Comparison of ENCODE assay signal across 9 cellular contexts in the genomic region with DNA sequence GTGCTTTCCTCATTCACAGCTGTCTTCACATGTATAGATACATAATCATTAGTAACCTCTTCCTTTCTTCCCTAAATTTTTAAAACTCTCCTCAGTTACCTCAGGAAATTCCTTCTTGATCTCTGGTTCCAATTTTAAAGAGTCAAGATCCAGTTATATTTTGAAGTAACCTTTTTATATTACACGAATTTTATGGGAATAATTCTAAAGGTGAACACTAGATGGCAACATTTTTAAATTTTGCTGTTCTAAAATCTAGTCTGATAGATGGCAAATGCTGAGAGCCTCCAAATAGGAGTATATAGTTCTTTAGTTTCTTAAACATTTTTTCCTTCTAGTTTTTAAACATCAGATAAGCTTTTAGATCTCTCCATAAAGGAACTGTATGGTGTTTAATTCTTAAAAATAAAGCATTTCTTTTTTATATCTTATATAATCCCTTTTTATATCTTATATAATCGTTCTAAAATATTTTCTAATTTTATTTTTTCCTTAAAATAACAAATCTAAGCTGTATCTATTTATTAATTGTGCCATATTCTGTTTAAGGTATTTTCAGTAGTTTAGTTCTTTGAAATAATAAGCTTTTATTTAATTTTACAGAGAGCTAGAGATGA. TPM values are rescaled to one million over a fixed set of nuclear protein-coding genes. Genes with fewer than 3 reads are reported as not detected.
DNase-seq lines count a peak whose midpoint lies in the region; ATAC-seq and TF ChIP-seq lines count a peak whose summit lies in the region.
"Had no signal": no experiment of that assay in that cellular context is flagged by ENCODE, and none has a peak within 500 bp of the region (broad histone marks: within the 10 kb centered on the region; RNA-seq: fewer than 3 reads in every experiment).

No MANE protein-coding gene starts in this region.

- TF ChIP-seq CTCF in osteocyte (IDR thresholded peaks at IDR 0.05): peak; percentile 67

- no peaks in the 10 kb centered on the region for H3K36me3 Mint-ChIP-seq in osteocyte (ENCODE audit: unreplicated experiment)

- H3K27ac Mint-ChIP-seq in osteocyte (ENCODE audit: unreplicated experiment): no peak overlapping the region

- no peaks in the 10 kb centered on the region for H3K9me3 Mint-ChIP-seq in osteocyte (ENCODE audit: unreplicated experiment)
- H3K9me3 Mint-ChIP-seq: central memory CD8-positive, alpha-beta T cell had no signal

- peaks cover 38% of the 10 kb centered on the region for H3K27me3 Mint-ChIP-seq in osteocyte (ENCODE audit: unreplicated experiment)

- peaks cover 6% of the 10 kb centered on the region for H3K4me1 Mint-ChIP-seq in osteocyte (ENCODE audit: unreplicated experiment)
- H3K4me1 Mint-ChIP-seq: central memory CD8-positive, alpha-beta T cell had no signal

- H3K4me3 Mint-ChIP-seq in osteocyte (ENCODE audit: unreplicated experiment): no peak overlapping the region
- H3K4me3 Mint-ChIP-seq: central memory CD8-positive, alpha-beta T cell had no signal

- peak; percentile 23 for DNase-seq in AG08396 (ENCODE audit: low spot score)
- DNase-seq in NCI-H748 (lab: John Stamatoyannopoulos, UW; ENCODE audit: unreplicated experiment): peak; percentile 36
- DNase-seq in dermis blood vessel endothelial cell: peak; percentile 58
- DNase-seq in osteocyte (ENCODE audit: extremely low spot score, unreplicated experiment): no peak
- no peak for DNase-seq in NCI-H187 (lab: John Stamatoyannopoulos, UW)
- DNase-seq in NCI-H1436 (lab: John Stamatoyannopoulos, UW): no peak
- no peak for DNase-seq in UCSD-AML1 (lab: John Stamatoyannopoulos, UW; ENCODE audit: unreplicated experiment)

- ATAC-seq in GM18867 (IDR thresholded peaks at IDR 0.05; ENCODE audit: unreplicated experiment): peak; percentile 54

RNA-seq across cellular contexts. Expression of gene PAPSS1, which starts 37.9 kb away (rescaled TPM):
- total RNA-seq in dermis blood vessel endothelial cell (51.9 and 58.6 TPM in 2 replicates), osteocyte (79.5 and 82.6 TPM in 2 replicates)

Comparison
In these comparisons a context has a peak if more than half of its experiments do, and no peak if none do; other contexts are left out.
1. DNase-seq: peak in AG08396 (single experiment), NCI-H748 (single experiment) and dermis blood vessel endothelial cell (single experiment); none in osteocyte (single experiment), NCI-H187 (0 of 2), NCI-H1436 (single experiment) and UCSD-AML1 (single experiment).